ENCODE assay signal across 9 cellular contexts in genomic region chr17:19867654-19868395, GRCh38. TPM values are rescaled to one million over a fixed set of nuclear protein-coding genes. Genes with fewer than 3 reads are reported as not detected.
DNase-seq lines count a peak whose midpoint lies in the region; ATAC-seq, FAIRE-seq and TF ChIP-seq lines count a peak whose summit lies in the region.
"Had no signal": no experiment of that assay in that cellular context is flagged by ENCODE, and none has a peak within 500 bp of the region (broad histone marks: within the 10 kb centered on the region; RNA-seq: fewer than 3 reads in every experiment).

Gene ULK2, minus strand, starts transcription at chr17:19867936. Its CDS starts 519 bp downstream, at chr17:19867417.

- SMC1A ChIA-PET in GM12878 (lab: Charles Lee; ENCODE audit: uncharacterized antibody, unreplicated experiment) = interaction anchor here (1.0 kb wide), 1 partner anchor 86 kb away, joined by 3 read pairs; no protein-coding TSS in a partner anchor

- H3K4me1 ChIP-seq in SK-N-SH (ENCODE audit: control insufficient read depth in 1 of 2, insufficient read depth in 2 of 2, low read depth in 1 of 2, low read length in 1 of 2) (peaks cover 3 to 4% of the 10 kb centered on the region in 2 experiments; a peak in 2 of 4 replicates), GM12878 (ENCODE audit: control insufficient read depth, insufficient read depth, low read length) (no peaks in the 10 kb centered on the region; the same call in 1 of the 2 replicates), prostate gland (replicated peaks) (no peaks in the 10 kb centered on the region)

- TF ChIP-seq CTCF in SK-N-SH (IDR thresholded peaks at IDR 0.05) = no peak
- no peak for TF ChIP-seq CTCF in GM12878 (IDR thresholded peaks at IDR 0.05 in 2 of 3, conservative IDR thresholded peaks at IDR 0.05 in 1 of 3; ENCODE audit: control insufficient read depth in 2 of 3, extremely low read depth in 1 of 3, insufficient read depth in 1 of 3, low read depth in 3 of 3, low read length in 3 of 3)
- peak in 2 of 4 experiments; percentile 20 to 46 for TF ChIP-seq CTCF in prostate gland (IDR thresholded peaks at IDR 0.05)

- RAD21 ChIA-PET in GM12878 (lab: Charles Lee; ENCODE audit: unreplicated experiment) = no interaction called here

- H3K79me2 ChIP-seq in SK-N-SH (ENCODE audit: insufficient read depth) (peaks cover 26% of the 10 kb centered on the region; the same call in 1 of the 2 replicates), GM12878 (ENCODE audit: control insufficient read depth, insufficient read depth, low read length) (no peaks in the 10 kb centered on the region)

- TF ChIP-seq RAD21 in SK-N-SH (IDR thresholded peaks at IDR 0.05; ENCODE audit: low read length) = no peak
- no peak for TF ChIP-seq RAD21 in GM12878 (IDR thresholded peaks at IDR 0.05; ENCODE audit: insufficient read depth, low read depth, low read length)

- H3K4me2 ChIP-seq in SK-N-SH (peak within 1 kb of the TSS; percentile 98), GM12878 (ENCODE audit: control insufficient read depth, insufficient read depth) (peak within 1 kb of the TSS; percentile 84)

- peaks cover 0 to 4% of the 10 kb centered on the region in 2 experiments for H3K36me3 ChIP-seq in SK-N-SH (replicated peaks in 1 of 2; ENCODE audit: control insufficient read depth in 1 of 2, insufficient read depth in 2 of 2, low read length in 1 of 2)
- no peaks in the 10 kb centered on the region for H3K36me3 ChIP-seq in GM12878 (ENCODE audit: control insufficient read depth in 2 of 2, insufficient read depth in 2 of 2, low read length in 1 of 2)
- no peaks in the 10 kb centered on the region for H3K36me3 ChIP-seq in prostate gland

- no peaks in the 10 kb centered on the region for H3K9me3 ChIP-seq in SK-N-SH
- no peaks in the 10 kb centered on the region; the same call in 2 of the 3 replicates for H3K9me3 ChIP-seq in GM12878 (replicated peaks; ENCODE audit: control insufficient read depth, insufficient read depth, low read length)
- H3K9me3 ChIP-seq in prostate gland = no peaks in the 10 kb centered on the region

- H3F3A ChIP-seq in SK-N-SH (replicated peaks; ENCODE audit: insufficient read depth) = no peaks in the 10 kb centered on the region

- BruUV-seq in GM12878 (replicated peaks; lab: Mats Ljungman, UMichigan) = no TSS peak

- H4K20me1 ChIP-seq in SK-N-SH (ENCODE audit: insufficient read depth) (no peaks in the 10 kb centered on the region), GM12878 (ENCODE audit: control insufficient read depth, insufficient read depth) (no peaks in the 10 kb centered on the region)

- intact Hi-C loops in GM12878 (cut with micrococcal nuclease; ENCODE audit: unreplicated experiment) (no loop called here), prostate gland (cut with DNase I) (loop anchor here (2.0 to 10.0 kb wide), 2 partner anchors 109 to 137 kb away; partner anchors contain the start of genes AKAP10 and SPECC1)

- H2AFZ ChIP-seq in SK-N-SH (ENCODE audit: low read depth) = peak within 1 kb of the TSS; percentile 94
- peak within 1 kb of the TSS; percentile 75 for H2AFZ ChIP-seq in GM12878 (ENCODE audit: control insufficient read depth, low read depth, low read length)

- POLR2A ChIA-PET in SK-N-SH (lab: Yijun Ruan, JAX) = interaction anchor here (1.0 to 1.2 kb wide), 2 partner anchors 11 to 14 kb away, joined by 3 read pairs; no protein-coding TSS in a partner anchor
- POLR2A ChIA-PET in GM12878 (lab: Charles Lee) = no interaction called here

- peak; percentile 15 to 85 (median 71) for DNase-seq in NCI-H1417 (lab: John Stamatoyannopoulos, UW)
- DNase-seq in NCI-H1417 treated with DMSO at 0.1 percent for 48 hours (lab: John Stamatoyannopoulos, UW) = no peak
- peak; percentile 91 for DNase-seq in SK-N-SH
- DNase-seq in GM12878 (ENCODE audit: low read depth, low spot score) = no peak
- peak; percentile 69 to 71 for DNase-seq in hippocampal formation (lab: John Stamatoyannopoulos, UW)
- peak; percentile 33 for DNase-seq in prostate gland (ENCODE audit: low spot score)
- DNase-seq: DND-41 had no signal

- H3K27ac ChIP-seq in SK-N-SH (ENCODE audit: low read depth in 2 of 2, low read length in 1 of 2) (peak within 1 kb of the TSS; percentile 63 to 71), GM12878 (ENCODE audit: control insufficient read depth, insufficient read depth) (no peak within 1 kb of the TSS), prostate gland (peak within 1 kb of the TSS; percentile 83 to 86)

- WGBS in SK-N-SH (ENCODE audit: low lambda C conversion rate) = 49% methylated on average over 6 of the region's 91 CpGs
- 28% methylated on average over 84 of the region's 91 CpGs for WGBS in GM12878 (ENCODE audit: insufficient coverage, insufficient replicate concordance, low lambda C conversion rate, missing lambda C conversion rate)
- 17% methylated on average over 48 of the region's 91 CpGs for WGBS in prostate gland

- no peaks in the 10 kb centered on the region for H3K27me3 ChIP-seq in SK-N-SH (ENCODE audit: insufficient read depth)
- H3K27me3 ChIP-seq in GM12878 (replicated peaks in 1 of 2; ENCODE audit: control insufficient read depth in 2 of 2, insufficient read depth in 2 of 2, low read length in 1 of 2) = peaks cover 0 to 3% of the 10 kb centered on the region in 2 experiments; a peak in 1 of 4 replicates
- no peaks in the 10 kb centered on the region for H3K27me3 ChIP-seq in prostate gland (replicated peaks; ENCODE audit: insufficient read depth)

- in situ Hi-C loops in GM12878 (cut with MboI) = no loop called here

- H3K4me3 ChIP-seq in SK-N-SH (ENCODE audit: low read depth in 2 of 2, low read length in 1 of 2) (peak within 1 kb of the TSS; percentile 75 to 91), GM12878 (peak within 1 kb of the TSS; percentile 78), prostate gland (peak within 1 kb of the TSS; percentile 78 to 82)

- FAIRE-seq in GM12878 (lab: Jason Lieb, UNC) = no peak

- H3K9ac ChIP-seq in SK-N-SH = peak within 1 kb of the TSS; percentile 94
- peak within 1 kb of the TSS; percentile 52 for H3K9ac ChIP-seq in GM12878 (ENCODE audit: control insufficient read depth, insufficient read depth, low read length)

- TF ChIP-seq EP300 in SK-N-SH (IDR thresholded peaks at IDR 0.05; ENCODE audit: borderline replicate concordance in 1 of 2, low read depth in 1 of 2, low read length in 1 of 2) (peak in 1 of 2 experiments; percentile 23; a peak in 1 of 4 replicates), GM12878 (IDR thresholded peaks at IDR 0.05; ENCODE audit: borderline replicate concordance in 1 of 2, control insufficient read depth in 1 of 2, low read depth in 2 of 2, low read length in 2 of 2) (no peak)

- CTCF ChIA-PET in SK-N-SH (lab: Yijun Ruan, JAX) (interaction anchor here (0.7 to 1.5 kb wide), 3 partner anchors 12 to 175 kb away, joined by 3 to 7 read pairs (median 5); partner anchors contain the start of gene SPECC1), GM12878 (lab: Yijun Ruan, JAX) (no interaction called here)

- ATAC-seq in HG03135 (IDR thresholded peaks at IDR 0.05; ENCODE audit: unreplicated experiment) (peak; percentile 62), GM12878 (no peak), HG03571 (IDR thresholded peaks at IDR 0.05; ENCODE audit: unreplicated experiment) (no peak)

- TF ChIP-seq POLR2A in GM12878 (IDR thresholded peaks at IDR 0.05; ENCODE audit: low read depth, low read length) (peak; percentile 56; the same call in 1 of the 2 replicates), prostate gland (IDR thresholded peaks at IDR 0.05) (no peak)

- no peaks in the 10 kb centered on the region for H3K9me2 ChIP-seq in SK-N-SH

TF ChIP-seq in SK-N-SH, 30 proteins besides CTCF, POLR2A, EP300 and RAD21 (continues in another document):
- 0 out of 2 replicates have a peak, but pooled peaks have one; percentile 67 for TF ChIP-seq SIN3A (IDR thresholded peaks at IDR 0.05; ENCODE audit: borderline replicate concordance, low read depth, low read length)
- no peak for TF ChIP-seq RCOR1 (IDR thresholded peaks at IDR 0.05; ENCODE audit: low read length)
- TF ChIP-seq CHD2 (IDR thresholded peaks at IDR 0.05; ENCODE audit: low read length, partially characterized antibody) = peak; percentile 97
- no peak for TF ChIP-seq RFX5 (IDR thresholded peaks at IDR 0.05; ENCODE audit: low read length)
- TF ChIP-seq FOXJ3 (CRISPR knock-in tag; IDR thresholded peaks at IDR 0.05) = no peak

TF ChIP-seq in GM12878, 131 proteins besides CTCF, POLR2A, EP300 and RAD21 (continues in another document):
- TF ChIP-seq PML (IDR thresholded peaks at IDR 0.05; ENCODE audit: low read length) (no peak), TARDBP (IDR thresholded peaks at IDR 0.05; ENCODE audit: borderline replicate concordance) (peak; percentile 52; the same call in 1 of the 2 replicates), FOS (IDR thresholded peaks at IDR 0.05; ENCODE audit: borderline replicate concordance, extremely low read depth, insufficient read length) (no peak), KLF5 (IDR thresholded peaks at IDR 0.05; ENCODE audit: partially characterized antibody) (no peak), SUZ12 (IDR thresholded peaks at IDR 0.05; ENCODE audit: unreplicated experiment) (no peak), TAF1 (IDR thresholded peaks at IDR 0.05; ENCODE audit: borderline replicate concordance, low read depth, low read length) (peak; percentile 61; the same call in 1 of the 2 replicates)

RNA-seq across cellular contexts. Expression of gene ULK2, which starts in this region (rescaled TPM):
- polyA plus RNA-seq in SK-N-SH (2012; rRNA removed) (18.0 and 28.0 TPM in 2 replicates), GM12878 (2011; rRNA removed) (4.9 and 5.3 TPM in 2 replicates), GM12878 (2014; fragmentation: Illumina TruSeq; extraction: Trizol) (3.4 and 5.8 TPM in 2 replicates), GM12878 (2014; fragmentation: Nextera tagmentation; extraction: Ambion mirVana) (under 1 TPM; 0.29 to 0.39 TPM), GM12878 (2014; rRNA removed) (2.3 and 3.1 TPM in 2 replicates), GM12878 (2016; fragmentation: Nextera tagmentation; extraction: Ambion mirVana) (1 to 10 TPM in 1 of 2 experiments, under 1 TPM in 1; 0.97 to 1.0 TPM)
- polyA plus RNA-seq in SK-N-SH (2012; cell fraction: cytosol; rRNA removed) = 13.1 and 17.7 TPM in 2 replicates
- 30.2 and 45.2 TPM in 2 replicates for polyA plus RNA-seq in SK-N-SH (2012; cell fraction: nucleus; rRNA removed)
- 1.4 and 1.6 TPM in 2 replicates for total RNA-seq in GM12878 (2013; cell fraction: nucleolus; rRNA removed)
- total RNA-seq in GM12878 (2014; rRNA removed) (2.0 and 2.6 TPM in 2 replicates), GM12878 (2014; rRNA removed; fragmentation: Illumina TruSeq; extraction: Trizol) (1.2 and 1.6 TPM in 2 replicates), GM12878 (2021) (2.4 and 2.6 TPM in 2 replicates), prostate gland (10 to 100 TPM; 15.9 to 44.4 TPM)
- polyA plus RNA-seq in GM12878 (2011; ENCODE audit: low read depth) = 1.7 TPM
- 3.3 and 3.4 TPM in 2 replicates for polyA plus RNA-seq in GM12878 (2011; cell fraction: cytosol; rRNA removed)
- polyA plus RNA-seq in GM12878 (2011; cell fraction: nucleus; rRNA removed) = 3.5 and 5.0 TPM in 2 replicates
- 1.2 and 1.8 TPM in 2 replicates for polyA plus RNA-seq in GM12878 (2012)
- 5.0 and 12.7 TPM in 2 replicates for polyA minus RNA-seq in GM12878 (2011; rRNA and poly(A)+ RNA removed)
- 3.0 and 6.1 TPM in 2 replicates for polyA minus RNA-seq in GM12878 (2011; cell fraction: cytosol; rRNA and poly(A)+ RNA removed)
- polyA minus RNA-seq in GM12878 (2011; cell fraction: nucleus; rRNA and poly(A)+ RNA removed) = 4.2 and 6.4 TPM in 2 replicates

Comparison
In these comparisons a context has a peak if more than half of its experiments do, and no peak if none do; other contexts are left out.
1. RNA of gene ULK2 (total RNA-seq): 15.9 to 44.4 TPM in prostate gland; 1.2 to 2.6 TPM in GM12878; every median in the first group is over 4 times any median in the second.
2. DNase-seq: peak in NCI-H1417 (3 of 3), SK-N-SH (single experiment), hippocampal formation (2 of 2) and prostate gland (single experiment); none in NCI-H1417 treated with DMSO at 0.1 percent for 48 hours (single experiment) and GM12878 (single experiment).
3. Peak in every context shown above with its lines, with median percentiles within 50 percentile points of each other: H3K4me3 ChIP-seq.